In the genomic region with DNA sequence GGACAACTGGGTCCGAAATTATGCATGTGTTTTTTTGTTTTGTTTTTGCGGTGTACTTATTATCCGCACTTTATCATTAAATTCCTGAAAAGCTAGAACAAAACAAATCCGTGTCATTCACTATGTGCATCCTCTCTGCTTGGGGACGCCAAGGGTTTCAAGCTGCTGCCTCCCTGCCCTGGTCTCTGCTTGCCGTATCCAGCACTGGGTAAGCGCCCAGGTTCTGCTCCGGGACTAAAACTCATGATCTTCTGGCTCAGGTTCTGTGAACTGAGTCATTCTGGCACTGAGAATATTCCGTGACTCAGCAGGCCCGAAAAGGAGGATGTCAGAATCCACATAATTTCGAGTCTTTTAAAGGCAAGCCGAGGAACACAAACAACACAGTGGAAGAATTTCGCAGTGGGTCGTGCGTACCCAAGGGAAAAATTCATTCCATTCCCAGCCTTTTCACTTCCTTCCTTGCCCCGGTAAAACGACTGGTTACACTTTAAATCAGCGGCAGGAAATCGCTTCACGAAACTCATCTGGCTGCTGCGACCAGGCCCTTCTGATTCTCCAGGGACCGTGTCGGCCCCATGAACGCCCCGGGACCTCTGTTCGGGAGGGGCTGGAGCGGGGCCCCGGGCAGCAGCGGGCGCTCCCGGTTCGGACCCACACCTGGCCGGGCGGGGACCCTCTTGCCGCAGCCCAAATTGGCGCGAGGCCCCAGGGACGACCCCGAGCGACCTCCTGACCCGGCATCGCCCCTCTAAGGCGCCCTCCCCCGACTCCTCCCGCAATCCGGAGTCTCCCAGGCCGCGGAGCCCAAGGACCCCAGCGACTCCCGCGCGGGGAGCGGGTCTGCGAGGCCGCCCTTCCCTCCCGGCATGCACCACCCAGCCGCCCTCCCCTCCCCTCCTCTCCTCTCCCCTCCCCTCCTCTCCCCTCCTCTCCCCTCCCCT, we compare ENCODE assay signal across 1 cellular context.
TF ChIP-seq lines count a peak whose summit lies in the region.

No MANE protein-coding gene starts in this region.

TF ChIP-seq in K562, 482 proteins besides CTCF, POLR2A, EP300 and RAD21 (continued from another document):
- TF ChIP-seq, protein P1, sequence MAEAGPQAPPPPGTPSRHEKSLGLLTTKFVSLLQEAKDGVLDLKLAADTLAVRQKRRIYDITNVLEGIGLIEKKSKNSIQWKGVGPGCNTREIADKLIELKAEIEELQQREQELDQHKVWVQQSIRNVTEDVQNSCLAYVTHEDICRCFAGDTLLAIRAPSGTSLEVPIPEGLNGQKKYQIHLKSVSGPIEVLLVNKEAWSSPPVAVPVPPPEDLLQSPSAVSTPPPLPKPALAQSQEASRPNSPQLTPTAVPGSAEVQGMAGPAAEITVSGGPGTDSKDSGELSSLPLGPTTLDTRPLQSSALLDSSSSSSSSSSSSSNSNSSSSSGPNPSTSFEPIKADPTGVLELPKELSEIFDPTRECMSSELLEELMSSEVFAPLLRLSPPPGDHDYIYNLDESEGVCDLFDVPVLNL (CRISPR knock-in tag; IDR thresholded peaks at IDR 0.05; ENCODE audit: low read depth), result no peak
- TF ChIP-seq ZFX (CRISPR knock-in tag; IDR thresholded peaks at IDR 0.05) (peak; percentile 32; the same call in 1 of the 2 replicates), MXI1 (IDR thresholded peaks at IDR 0.05; ENCODE audit: low read depth, low read length) (no peak), ARID1B (IDR thresholded peaks at IDR 0.05) (peak; percentile 22), ZBTB7A (IDR thresholded peaks at IDR 0.05; ENCODE audit: borderline replicate concordance, control insufficient read depth, low read depth, low read length) (0 out of 2 replicates have a peak, but pooled peaks have one; percentile 37), ZNF785 (CRISPR knock-in tag; IDR thresholded peaks at IDR 0.05) (no peak), POLR3A (IDR thresholded peaks at IDR 0.05; ENCODE audit: borderline replicate concordance, extremely low read depth, insufficient read depth, insufficient read length) (no peak), PHF8 (IDR thresholded peaks at IDR 0.05; ENCODE audit: borderline replicate concordance, low read length) (peak; percentile 21; the same call in 1 of the 2 replicates), ZNF436 (CRISPR knock-in tag; IDR thresholded peaks at IDR 0.05) (no peak), KDM5B (IDR thresholded peaks at IDR 0.05; ENCODE audit: insufficient replicate concordance, low read depth, low read length) (peak; percentile 22), HNRNPK (IDR thresholded peaks at IDR 0.05; ENCODE audit: low read depth, low read length, poor library complexity, severe bottlenecking) (peak; percentile 98), NFATC3 (IDR thresholded peaks at IDR 0.05) (no peak), POLR3G (IDR thresholded peaks at IDR 0.05; ENCODE audit: extremely low read depth, insufficient read length, insufficient replicate concordance) (no peak), C11orf30 (IDR thresholded peaks at IDR 0.05; ENCODE audit: low read depth) (peak; percentile 87), CBX2 (IDR thresholded peaks at IDR 0.05; ENCODE audit: insufficient read depth, low read length, poor library complexity, severe bottlenecking) (peak; percentile 65), JUND (IDR thresholded peaks at IDR 0.05; ENCODE audit: borderline replicate concordance, low read depth, low read length) (no peak), JUND (tag; IDR thresholded peaks at IDR 0.05; ENCODE audit: borderline replicate concordance, low read depth, low read length) (peak; percentile 49; the same call in 1 of the 3 replicates), ZNF282 (CRISPR knock-in tag; IDR thresholded peaks at IDR 0.05) (no peak), MAFF (IDR thresholded peaks at IDR 0.05; ENCODE audit: low read length) (peak; percentile 23; the same call in 1 of the 2 replicates), KDM1A (IDR thresholded peaks at IDR 0.05) (peak in 1 of 2 experiments; percentile 31; a peak in 1 of 4 replicates), PCBP1 (IDR thresholded peaks at IDR 0.05; ENCODE audit: low read depth, low read length, poor library complexity, severe bottlenecking) (peak; percentile 99), NFE2 (IDR thresholded peaks at IDR 0.05; ENCODE audit: low read depth) (peak; percentile 79), MAFG (tag; conservative IDR thresholded peaks at IDR 0.05) (peak; percentile 75), MAFK (IDR thresholded peaks at IDR 0.05; ENCODE audit: low read length) (peak; percentile 54; the same call in 1 of the 2 replicates), TBP (optimal IDR thresholded peaks at IDR 0.05; ENCODE audit: low read depth, low read length) (peak; percentile 6), PCBP2 (IDR thresholded peaks at IDR 0.05; ENCODE audit: low read depth, low read length, poor library complexity, severe bottlenecking) (peak; percentile 91)
- TF ChIP-seq, protein P2, sequence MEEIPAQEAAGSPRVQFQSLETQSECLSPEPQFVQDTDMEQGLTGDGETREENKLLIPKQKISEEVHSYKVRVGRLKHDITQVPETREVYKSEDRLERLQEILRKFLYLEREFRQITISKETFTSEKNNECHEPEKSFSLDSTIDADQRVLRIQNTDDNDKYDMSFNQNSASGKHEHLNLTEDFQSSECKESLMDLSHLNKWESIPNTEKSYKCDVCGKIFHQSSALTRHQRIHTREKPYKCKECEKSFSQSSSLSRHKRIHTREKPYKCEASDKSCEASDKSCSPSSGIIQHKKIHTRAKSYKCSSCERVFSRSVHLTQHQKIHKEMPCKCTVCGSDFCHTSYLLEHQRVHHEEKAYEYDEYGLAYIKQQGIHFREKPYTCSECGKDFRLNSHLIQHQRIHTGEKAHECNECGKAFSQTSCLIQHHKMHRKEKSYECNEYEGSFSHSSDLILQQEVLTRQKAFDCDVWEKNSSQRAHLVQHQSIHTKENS (CRISPR knock-in tag; IDR thresholded peaks at IDR 0.05), result no peak
- TF ChIP-seq, protein P3, sequence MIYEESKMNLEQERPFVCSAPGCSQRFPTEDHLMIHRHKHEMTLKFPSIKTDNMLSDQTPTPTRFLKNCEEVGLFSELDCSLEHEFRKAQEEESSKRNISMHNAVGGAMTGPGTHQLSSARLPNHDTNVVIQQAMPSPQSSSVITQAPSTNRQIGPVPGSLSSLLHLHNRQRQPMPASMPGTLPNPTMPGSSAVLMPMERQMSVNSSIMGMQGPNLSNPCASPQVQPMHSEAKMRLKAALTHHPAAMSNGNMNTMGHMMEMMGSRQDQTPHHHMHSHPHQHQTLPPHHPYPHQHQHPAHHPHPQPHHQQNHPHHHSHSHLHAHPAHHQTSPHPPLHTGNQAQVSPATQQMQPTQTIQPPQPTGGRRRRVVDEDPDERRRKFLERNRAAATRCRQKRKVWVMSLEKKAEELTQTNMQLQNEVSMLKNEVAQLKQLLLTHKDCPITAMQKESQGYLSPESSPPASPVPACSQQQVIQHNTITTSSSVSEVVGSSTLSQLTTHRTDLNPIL (CRISPR knock-in tag; IDR thresholded peaks at IDR 0.05), result no peak
- TF ChIP-seq, protein P4, sequence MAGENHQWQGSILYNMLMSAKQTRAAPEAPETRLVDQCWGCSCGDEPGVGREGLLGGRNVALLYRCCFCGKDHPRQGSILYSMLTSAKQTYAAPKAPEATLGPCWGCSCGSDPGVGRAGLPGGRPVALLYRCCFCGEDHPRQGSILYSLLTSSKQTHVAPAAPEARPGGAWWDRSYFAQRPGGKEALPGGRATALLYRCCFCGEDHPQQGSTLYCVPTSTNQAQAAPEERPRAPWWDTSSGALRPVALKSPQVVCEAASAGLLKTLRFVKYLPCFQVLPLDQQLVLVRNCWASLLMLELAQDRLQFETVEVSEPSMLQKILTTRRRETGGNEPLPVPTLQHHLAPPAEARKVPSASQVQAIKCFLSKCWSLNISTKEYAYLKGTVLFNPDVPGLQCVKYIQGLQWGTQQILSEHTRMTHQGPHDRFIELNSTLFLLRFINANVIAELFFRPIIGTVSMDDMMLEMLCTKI (IDR thresholded peaks at IDR 0.05; ENCODE audit: partially characterized antibody), result no peak
TF ChIP-seq in K562: peak in this region for 25.
